ENCODE assay signal across 1 cellular context in genomic region chrX:118345401-118346257, GRCh38.
TF ChIP-seq lines count a peak whose summit lies in the region.

WDR44 (plus strand) TSS chrX:118346106; CDS start chrX:118346504, 398 bp downstream.

TF ChIP-seq in HCT116, 20 proteins besides CTCF, POLR2A, EP300 and RAD21 (continued from another document):
- TF ChIP-seq JUND (IDR thresholded peaks at IDR 0.05) (no peak), ZNF274 (IDR thresholded peaks at IDR 0.05; ENCODE audit: low read depth, low read length) (no peak)
